8 cellular contexts compared by ENCODE assay signal in the genomic region with DNA sequence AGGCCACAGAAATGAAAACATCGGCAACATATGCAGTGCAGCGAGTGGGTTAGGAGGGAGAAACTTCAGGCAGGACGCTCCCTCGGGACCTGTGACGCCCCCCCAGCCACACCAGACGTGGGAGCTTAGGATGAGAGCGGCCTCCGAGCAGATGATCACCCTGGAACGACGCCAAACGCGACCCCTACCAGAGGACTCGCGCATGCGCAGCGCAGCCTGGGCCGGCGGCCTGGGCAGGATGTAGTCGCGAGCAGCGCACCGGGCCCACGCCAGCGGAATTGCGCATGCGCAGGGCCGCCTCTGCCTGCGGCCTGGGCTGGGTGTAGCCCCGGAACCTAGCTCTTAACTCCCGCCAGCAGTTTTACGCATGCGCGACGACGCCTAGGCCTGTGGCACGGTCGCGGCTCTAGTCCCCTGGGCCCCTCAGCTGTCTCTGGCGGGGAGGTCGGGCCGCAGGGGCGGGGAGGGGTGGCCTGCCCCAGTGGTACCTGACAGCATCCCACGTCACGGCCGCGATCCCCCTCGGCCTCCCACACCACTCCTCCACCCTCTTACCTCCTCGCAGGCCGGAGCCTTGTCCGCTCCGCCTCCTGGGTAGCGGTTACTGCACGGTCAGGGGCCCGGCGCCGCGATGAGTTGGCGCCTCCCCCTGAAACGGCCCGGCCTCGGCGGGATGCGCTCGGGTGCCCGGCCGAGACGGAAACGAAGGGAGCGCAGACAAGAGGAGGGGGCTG. TPM values are rescaled to one million over a fixed set of nuclear protein-coding genes. Genes with fewer than 3 reads are reported as not detected.
DNase-seq lines count a peak whose midpoint lies in the region; ATAC-seq and TF ChIP-seq lines count a peak whose summit lies in the region.

Gene RCBTB2, minus strand, starts transcription at position 608 of the 734 bp plus-strand sequence. CDS start 11,141 bp downstream, outside the sequence.

- H3K4me3 ChIP-seq in spleen = peak within 1 kb of the TSS; percentile 51 to 70 (median 56)

- peak; percentile 3 to 75 (median 72) for TF ChIP-seq POLR2A in spleen (IDR thresholded peaks at IDR 0.05)

- 0 to 1% (median 0%) methylated on average over 49 to 69 of the region's 69 CpGs for WGBS in spleen, 5 donors

- H3K9me3 ChIP-seq in spleen = peaks cover 0 to 7% (median 0%) of the 10 kb centered on the region in 8 donors

- H3K27ac Mint-ChIP-seq in activated B cell treated with CpG ODN at 0.5 μM for 24 hours = peak within 1 kb of the TSS; percentile 94

- peaks cover 20% of the 10 kb centered on the region for H3K4me1 Mint-ChIP-seq in activated B cell treated with CpG ODN at 0.5 μM for 24 hours

- peaks cover 10% of the 10 kb centered on the region for H3K27me3 Mint-ChIP-seq in activated B cell treated with CpG ODN at 0.5 μM for 24 hours

- no peaks in the 10 kb centered on the region for H3K27me3 ChIP-seq in spleen (replicated peaks in 1 of 7)

- intact Hi-C loops in activated B cell treated with CpG ODN at 0.5 μM for 24 hours (cut with micrococcal nuclease) (loop anchor here (1.0 to 2.0 kb wide), 8 partner anchors 27 to 495 kb away; partner anchors contain the start of genes MED4, NUDT15 and RB1), spleen (cut with DNase I; ENCODE audit: low total_unique reads) (no loop called here)

- H3K4me3 Mint-ChIP-seq in activated B cell treated with CpG ODN at 0.5 μM for 24 hours = peak within 1 kb of the TSS; percentile 95

- TF ChIP-seq CTCF in activated B cell treated with CpG ODN at 0.5 μM for 24 hours (IDR thresholded peaks at IDR 0.05) (no peak), spleen (IDR thresholded peaks at IDR 0.05 in 8 of 11, conservative IDR thresholded peaks at IDR 0.05 in 3 of 11) (peak in 3 of 11 experiments; percentile 4 to 24 (median 14))

- H3K27ac ChIP-seq in caudate nucleus (ENCODE audit: low read depth, low read length) = peak within 1 kb of the TSS; percentile 98
- peak within 1 kb of the TSS; percentile 90 to 99 (median 98) for H3K27ac ChIP-seq in spleen

- POLR2A ChIA-PET in activated B cell treated with CpG ODN at 0.5 μM for 24 hours (lab: Charles Lee) = interaction anchor here (0.5 to 2.0 kb wide), 11 partner anchors 21 to 1260 kb away, joined by 3 to 14 read pairs (median 4); no protein-coding TSS in a partner anchor

- peak; percentile 100 for DNase-seq in AG08395 (ENCODE audit: low spot score)
- DNase-seq in NCI-H2227 treated with DMSO at 0.1 percent for 48 hours (lab: John Stamatoyannopoulos, UW) = peak; percentile 92
- peak; percentile 98 for DNase-seq in activated B cell treated with CpG ODN at 0.5 μM for 24 hours
- DNase-seq in caudate nucleus (lab: John Stamatoyannopoulos, UW) = peak in 60 of 61 donors; percentile 72 to 99 (median 95)
- peak; percentile 97 for DNase-seq in inferior parietal cortex (ENCODE audit: extremely low spot score)
- DNase-seq in spleen = peak; percentile 100

- H3K36me3 Mint-ChIP-seq in activated B cell treated with CpG ODN at 0.5 μM for 24 hours (ENCODE audit: low read depth) = peaks cover 4% of the 10 kb centered on the region

- CTCF ChIA-PET in activated B cell treated with CpG ODN at 0.5 μM for 24 hours (lab: Charles Lee) = interaction anchor here (0.9 to 1.7 kb wide), 3 partner anchors 27 to 405 kb away, joined by 3 to 10 read pairs (median 4); no protein-coding TSS in a partner anchor

- peaks cover 2% of the 10 kb centered on the region for H3K9me3 Mint-ChIP-seq in activated B cell treated with CpG ODN at 0.5 μM for 24 hours

- peaks cover 9 to 57% (median 25%) of the 10 kb centered on the region in 6 donors for H3K4me1 ChIP-seq in spleen

- peak; percentile 88 for ATAC-seq in GM18909 (IDR thresholded peaks at IDR 0.05; ENCODE audit: poor library complexity, unreplicated experiment)
- peak; percentile 83 for ATAC-seq in HG03159 (IDR thresholded peaks at IDR 0.05; ENCODE audit: unreplicated experiment)
- ATAC-seq in activated B cell treated with CpG ODN at 0.5 μM for 24 hours (ENCODE audit: low read depth) = peak; percentile 94

- H3K36me3 ChIP-seq in spleen = no peaks in the 10 kb centered on the region

RNA-seq across cellular contexts. Expression of gene RCBTB2, which starts in this region (rescaled TPM):
- total RNA-seq in activated B cell treated with CpG ODN at 0.5 μM for 24 hours (2.3 and 2.4 TPM in 2 replicates), spleen (10 to 100 TPM; 14.4 to 19.6 (median 15.9) TPM)
- 10 to 100 TPM in 2 of 3 donors, 1 to 10 TPM in 1; 6.7 to 14.1 (median 12.5) TPM for polyA plus RNA-seq in spleen

Comparison
In these comparisons a context has a peak if more than half of its experiments do, and no peak if none do; other contexts are left out.
1. Peak in every context shown above with its lines: DNase-seq, ATAC-seq, H3K4me3 ChIP-seq and H3K27ac ChIP-seq.